26 cellular contexts compared by ENCODE assay signal in the genomic region with DNA sequence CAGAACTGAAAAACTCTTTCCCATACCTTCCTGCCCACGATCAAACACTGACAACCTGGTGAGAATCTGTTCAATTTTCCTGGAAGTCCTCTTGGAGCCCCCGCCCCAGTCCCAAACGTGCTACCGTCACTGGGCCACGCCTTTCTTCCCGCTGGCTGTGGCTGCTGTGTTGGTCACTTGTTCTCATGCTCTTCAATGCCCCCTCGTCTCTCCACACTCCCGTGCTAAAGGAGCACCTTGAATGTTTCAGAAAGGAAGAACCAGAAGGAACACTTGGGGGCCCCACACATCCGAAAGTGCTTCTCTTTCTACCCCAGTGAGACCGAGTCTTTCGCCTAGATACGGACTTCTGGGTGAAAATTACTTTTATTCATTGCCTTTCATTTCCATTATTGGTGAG.
"Had no signal": no experiment of that assay in that cellular context is flagged by ENCODE, and none has a peak within 500 bp of the region (broad histone marks: within the 10 kb centered on the region; RNA-seq: fewer than 3 reads in every experiment).

No MANE protein-coding gene starts in this region.

- H3K4me3 Mint-ChIP-seq: naive thymus-derived CD8-positive, alpha-beta T cell; nephron; neural crest cell; stimulated activated naive B cell treated with anti-CD40 and anti-IgM and Interleukin-4, amounts not matched to agents 10 μg/mL and 1 μg/mL and 100 μg/mL, for 72 hours had no signal

- ATAC-seq: left colon; left lung; lower lobe of right lung; naive thymus-derived CD8-positive, alpha-beta T cell; right lobe of liver; stimulated activated naive B cell treated with anti-CD40 and anti-IgM and Interleukin-4, amounts not matched to agents 10 μg/mL and 1 μg/mL and 100 μg/mL, for 72 hours; stimulated activated naive CD8-positive, alpha-beta T cell treated with anti-CD3 and anti-CD28 coated beads, Interleukin-15, Interleukin-2, amounts not matched to agents 100 U/mL and 50 U/mL, for 24 hours had no signal

- DNase-seq: hippocampal formation; kidney; left colon; left lung; lower lobe of right lung; mammary epithelial cell; mesenchymal stem cell; naive thymus-derived CD8-positive, alpha-beta T cell; nucleus accumbens; right lobe of liver; stimulated activated CD4-positive, alpha-beta T cell treated with anti-CD3 and anti-CD28 coated beads, Interleukin-1b, Interleukin-23, amount 100 ng/mL, for 48 hours; stimulated activated CD4-positive, alpha-beta T cell treated with anti-CD3 and anti-CD28 coated beads, Interleukin-4, amount 100 ng/mL, for 1 hour; stimulated activated naive B cell treated with anti-CD40 and anti-IgM and Interleukin-4, amounts not matched to agents 10 μg/mL and 1 μg/mL and 100 μg/mL, for 72 hours; stimulated activated naive CD8-positive, alpha-beta T cell treated with anti-CD3 and anti-CD28 coated beads, Interleukin-15, Interleukin-2, amounts not matched to agents 100 U/mL and 50 U/mL, for 24 hours; stomach; tibial artery; trophoblast cell; uterus had no signal

- H3K9ac ChIP-seq: parathyroid adenoma had no signal

- H3K79me2 ChIP-seq: parathyroid adenoma had no signal

- H3K4me3 ChIP-seq: left lung, lower lobe of right lung, right atrium auricular region, right lobe of liver, smooth muscle cell, stomach, suprapubic skin, thoracic aorta, tibial artery, uterus had no signal

- H3K27ac ChIP-seq: left lung, lower lobe of right lung, parathyroid adenoma, right atrium auricular region, right lobe of liver, stomach, suprapubic skin, thoracic aorta, tibial artery, uterus had no signal

- H3K9me3 ChIP-seq: left lung, lower lobe of right lung, right atrium auricular region, right lobe of liver, stomach, suprapubic skin, thoracic aorta, tibial artery, uterus had no signal

- H3K4me1 ChIP-seq: left lung, lower lobe of right lung, parathyroid adenoma, right atrium auricular region, right lobe of liver, suprapubic skin, tibial artery, uterus had no signal

- H3K4me2 ChIP-seq: smooth muscle cell had no signal

- H3K27me3 Mint-ChIP-seq: progenitor cell of endocrine pancreas had no signal

- H2AFZ ChIP-seq: parathyroid adenoma had no signal

- H3K27me3 ChIP-seq: left lung, right atrium auricular region, right lobe of liver, stomach, suprapubic skin, tibial artery, uterus had no signal

- H3K27ac Mint-ChIP-seq: nephron; progenitor cell of endocrine pancreas; stimulated activated naive B cell treated with anti-CD40 and anti-IgM and Interleukin-4, amounts not matched to agents 10 μg/mL and 1 μg/mL and 100 μg/mL, for 72 hours had no signal

- H3K36me3 ChIP-seq: uterus had no signal
